ENCODE assay signal across 24 cellular contexts in the genomic region with DNA sequence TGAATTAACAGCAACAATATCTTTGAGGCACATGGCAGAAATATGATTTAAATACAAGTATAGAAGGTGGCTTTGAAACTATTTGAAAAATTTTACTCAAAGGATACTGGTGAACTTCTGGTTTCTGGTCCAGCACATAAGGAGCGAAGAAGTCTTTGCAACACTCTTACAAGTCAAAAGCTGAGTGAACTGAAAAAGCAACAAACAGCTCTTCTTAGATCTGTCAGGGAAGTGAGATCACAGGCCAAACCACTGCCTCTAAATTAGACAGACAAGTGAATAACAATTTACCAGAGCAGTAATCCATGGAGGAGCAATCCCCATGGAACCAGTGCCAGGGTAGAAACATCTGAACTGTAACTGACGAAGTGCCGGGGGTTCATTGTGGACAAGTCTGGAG. TPM values are rescaled to one million over a fixed set of nuclear protein-coding genes. Genes with fewer than 3 reads are reported as not detected.
DNase-seq lines count a peak whose midpoint lies in the region; ATAC-seq and TF ChIP-seq lines count a peak whose summit lies in the region.
"Had no signal": no experiment of that assay in that cellular context is flagged by ENCODE, and none has a peak within 500 bp of the region (broad histone marks: within the 10 kb centered on the region; RNA-seq: fewer than 3 reads in every experiment).

No MANE protein-coding gene starts in this region.

- H3K27me3 ChIP-seq in OCI-LY1 (ENCODE audit: insufficient read depth, low read length) = no peaks in the 10 kb centered on the region
- H3K27me3 ChIP-seq: SJCRH30 had no signal

- peak overlapping the region; percentile 17 for H3K27ac ChIP-seq in OCI-LY1 (ENCODE audit: low read depth, low read length, poor library complexity, severe bottlenecking)
- H3K27ac ChIP-seq: SJCRH30 had no signal

- H3K4me1 ChIP-seq in OCI-LY1 (ENCODE audit: insufficient read depth, low read length, severe bottlenecking) = peaks cover 37% of the 10 kb centered on the region
- H3K4me1 ChIP-seq: SJCRH30 had no signal

- no peaks in the 10 kb centered on the region for H3F3A ChIP-seq in OCI-LY1 (ENCODE audit: insufficient read depth, low read length)

- no peaks in the 10 kb centered on the region for H3K9me2 ChIP-seq in OCI-LY1 (ENCODE audit: low read depth, low read length)

- DNase-seq in renal cortical epithelial cell (ENCODE audit: low read depth) = peak; percentile 3
- no peak for DNase-seq in pons (ENCODE audit: low spot score)
- DNase-seq in DMS53 (lab: John Stamatoyannopoulos, UW) = no peak
- DNase-seq in NCI-H2081 (lab: John Stamatoyannopoulos, UW) = no peak
- DNase-seq in foreskin fibroblast = no peak
- DNase-seq: ACHN, AML-193, DMS 273 treated with DMSO at 0.1 percent for 48 hours, GDM1, H7, HFFc6, KBM-7, NCI-H1417 treated with DMSO at 0.1 percent for 48 hours, NCI-H187 treated with DMSO at 0.1 percent for 48 hours, NCI-H226, NCI-H524, NCI-H82, SJCRH30 had no signal

- H3K4me2 ChIP-seq in OCI-LY1 (ENCODE audit: low read length) = no peak overlapping the region

- H3K9ac ChIP-seq in OCI-LY1 (ENCODE audit: low read length) = no peak overlapping the region

- H2AFZ ChIP-seq in OCI-LY1 (ENCODE audit: low read length) = no peak overlapping the region

- H3K4me3 ChIP-seq in OCI-LY1 (ENCODE audit: low read depth, low read length, poor library complexity, severe bottlenecking) = no peak overlapping the region
- H3K4me3 ChIP-seq in foreskin fibroblast (ENCODE audit: low read depth in 1 of 2, low read length in 2 of 2) = no peak overlapping the region
- H3K4me3 ChIP-seq: SJCRH30 had no signal

- TF ChIP-seq CTCF in OCI-LY1 (IDR thresholded peaks at IDR 0.05; ENCODE audit: low read length) (no peak), foreskin fibroblast (IDR thresholded peaks at IDR 0.05; ENCODE audit: low read depth, low read length) (no peak)

- H3K9me3 ChIP-seq in OCI-LY1 (ENCODE audit: low read length) = no peaks in the 10 kb centered on the region
- H3K9me3 ChIP-seq: SJCRH30 had no signal

- ATAC-seq in GM18519 (IDR thresholded peaks at IDR 0.05; ENCODE audit: low FRiP score, unreplicated experiment) (peak; percentile 21), HG02885 (IDR thresholded peaks at IDR 0.05; ENCODE audit: poor library complexity, unreplicated experiment) (peak; percentile 40)
- ATAC-seq: HepG2, Panc1 had no signal

- no peaks in the 10 kb centered on the region for H3K36me3 ChIP-seq in OCI-LY1 (ENCODE audit: insufficient read depth, low read length)
- H3K36me3 ChIP-seq: SJCRH30 had no signal

- H4K20me1 ChIP-seq in OCI-LY1 (ENCODE audit: insufficient read depth, low read length) = no peaks in the 10 kb centered on the region

- no peaks in the 10 kb centered on the region for H3K79me2 ChIP-seq in OCI-LY1 (ENCODE audit: insufficient read depth, low read length)

RNA-seq across cellular contexts. Expression of a gene that starts 9.6 kb away (rescaled TPM):
- total RNA-seq in renal cortical epithelial cell = not detected in 2 replicates
- total RNA-seq: Daoy, HepG2, HFFc6, SJCRH30 had no signal
